ENCODE assay signal across 1 cellular context in the genomic region with DNA sequence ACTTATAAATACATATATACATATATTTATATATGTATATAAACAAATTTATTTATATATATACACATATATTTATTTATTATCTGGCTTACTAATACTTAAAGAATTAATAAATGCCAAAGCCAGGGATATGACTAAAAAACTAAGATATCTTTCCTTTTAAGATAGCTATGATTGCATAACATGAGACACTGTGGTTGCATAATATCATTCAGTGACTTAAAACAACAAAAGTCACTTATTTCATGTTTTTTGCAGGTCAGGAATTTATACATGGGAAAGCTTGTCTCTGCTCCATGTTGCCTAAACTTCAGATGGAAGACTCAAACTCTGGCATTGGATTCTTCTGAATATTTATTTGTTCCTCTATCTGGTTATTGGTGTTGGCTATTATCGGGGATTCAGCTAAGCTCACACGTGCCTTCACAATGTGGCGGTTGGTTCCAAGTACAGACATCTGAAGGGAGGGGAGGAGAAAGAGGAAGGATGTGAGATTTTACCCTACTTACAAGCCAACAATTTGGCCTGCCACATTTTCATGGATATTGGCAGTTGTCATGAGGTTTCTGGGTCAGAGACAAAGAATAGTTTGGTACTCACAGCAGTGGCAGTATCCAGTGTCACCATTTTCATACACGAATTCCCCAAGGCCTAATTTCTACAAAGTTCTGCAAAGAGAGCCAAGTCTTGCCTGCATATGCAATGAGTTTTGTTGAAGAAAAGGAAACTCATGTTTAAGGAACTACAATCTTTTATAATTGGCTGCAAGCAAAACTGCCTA.
TF ChIP-seq lines count a peak whose summit lies in the region.

No MANE protein-coding gene starts in this region.

TF ChIP-seq in IMR-90, 13 proteins besides CTCF, POLR2A, EP300 and RAD21:
- no peak for TF ChIP-seq CHD1 (IDR thresholded peaks at IDR 0.05; ENCODE audit: low read depth, low read length)
- peak; percentile 55 for TF ChIP-seq CEBPB (IDR thresholded peaks at IDR 0.05; ENCODE audit: low read depth, low read length)
- TF ChIP-seq SMC3 (IDR thresholded peaks at IDR 0.05; ENCODE audit: low read depth, low read length) = no peak
- TF ChIP-seq MAZ (IDR thresholded peaks at IDR 0.05; ENCODE audit: borderline replicate concordance, low read depth, low read length) = no peak
- no peak for TF ChIP-seq FOS (IDR thresholded peaks at IDR 0.05; ENCODE audit: low read depth, low read length)
